In the genomic region with DNA sequence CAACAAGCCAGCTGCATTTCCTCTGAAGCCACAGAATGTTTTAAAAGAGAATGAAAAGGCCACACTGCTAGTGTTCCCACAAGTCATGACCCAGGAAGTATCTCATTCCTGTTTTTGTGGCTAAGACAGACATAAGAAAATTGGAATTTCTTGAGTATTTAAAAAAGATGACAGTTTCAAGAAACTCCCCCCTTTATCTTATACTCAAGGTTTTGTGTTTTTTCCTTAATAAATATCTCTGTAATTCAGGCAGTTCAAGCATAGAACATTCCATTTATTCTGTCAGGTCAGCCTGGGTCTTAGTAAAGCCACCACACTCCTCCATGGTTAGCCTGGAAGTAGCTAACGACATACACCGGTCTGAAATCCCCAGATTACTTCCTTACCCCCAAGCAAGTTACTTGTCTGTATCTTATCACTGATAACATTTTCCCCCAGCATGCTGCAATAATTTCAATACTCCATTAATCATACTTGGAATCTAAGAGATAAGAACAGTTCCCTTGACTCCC, we compare ENCODE assay signal across 15 cellular contexts.
DNase-seq lines count a peak whose midpoint lies in the region; ATAC-seq and TF ChIP-seq lines count a peak whose summit lies in the region.
"Had no signal": no experiment of that assay in that cellular context is flagged by ENCODE, and none has a peak within 500 bp of the region (broad histone marks: within the 10 kb centered on the region; RNA-seq: fewer than 3 reads in every experiment).

No MANE protein-coding gene starts in this region.

- H3K27ac ChIP-seq in colonic mucosa = no peak overlapping the region

- H3K4me1 ChIP-seq in colonic mucosa = no peaks in the 10 kb centered on the region

- ATAC-seq in activated naive CD4-positive, alpha-beta T cell treated with anti-CD3 and anti-CD28 coated beads, Interleukin-2, amount 50 U/mL, for 72 hours = no peak
- ATAC-seq: activated naive CD8-positive, alpha-beta T cell treated with anti-CD3 and anti-CD28 coated beads, Interleukin-2, amount 50 U/mL, for 24 hours; HCT116 had no signal

- intact Hi-C loops in colonic mucosa (cut with DNase I) = no loop called here

- H3K27me3 ChIP-seq in colonic mucosa = no peaks in the 10 kb centered on the region
- H3K27me3 ChIP-seq: Peyer's patch had no signal

- TF ChIP-seq CTCF in fibroblast of the aortic adventitia (IDR thresholded peaks at IDR 0.05; ENCODE audit: insufficient read depth, low read length) = no peak
- no peak for TF ChIP-seq CTCF in colonic mucosa (IDR thresholded peaks at IDR 0.05)

- no peaks in the 10 kb centered on the region for H3K9me3 ChIP-seq in colonic mucosa
- H3K9me3 ChIP-seq: Peyer's patch had no signal

- H3K27ac Mint-ChIP-seq in activated naive CD4-positive, alpha-beta T cell treated with anti-CD3 and anti-CD28 coated beads, Interleukin-2, amount 50 U/mL, for 72 hours = no peak overlapping the region
- H3K27ac Mint-ChIP-seq: activated naive CD8-positive, alpha-beta T cell treated with anti-CD3 and anti-CD28 coated beads, Interleukin-2, amount 50 U/mL, for 24 hours had no signal

- in situ Hi-C loops in ACHN (cut with HindIII; ENCODE audit: low pct_ligation_motif_present, low pct_unique_long_range_greater_than_20kb, low sequenced_read_pairs) = no loop called here

- H3K36me3 ChIP-seq in colonic mucosa = no peaks in the 10 kb centered on the region
- H3K36me3 ChIP-seq: Peyer's patch had no signal

- H3K36me3 Mint-ChIP-seq in activated naive CD4-positive, alpha-beta T cell treated with anti-CD3 and anti-CD28 coated beads, Interleukin-2, amount 50 U/mL, for 72 hours = no peaks in the 10 kb centered on the region

- H3K4me3 ChIP-seq in fibroblast of the aortic adventitia (ENCODE audit: low read depth, low read length) (no peak overlapping the region), colonic mucosa (no peak overlapping the region)
- H3K4me3 ChIP-seq: Peyer's patch had no signal

- peak; percentile 37 for DNase-seq in A172 (ENCODE audit: low spot score)
- peak; percentile 35 for DNase-seq in RPMI7951 (ENCODE audit: low read depth)
- DNase-seq in fibroblast of the aortic adventitia (ENCODE audit: low read depth) = peak; percentile 55
- peak; percentile 13 for DNase-seq in renal cortical epithelial cell (ENCODE audit: low read depth)
- DNase-seq in activated naive CD4-positive, alpha-beta T cell treated with anti-CD3 and anti-CD28 coated beads, Interleukin-2, amount 50 U/mL, for 72 hours (ENCODE audit: low spot score in 2 of 2) = no peak
- no peak for DNase-seq in ACHN
- no peak for DNase-seq in colonic mucosa
- no peak for DNase-seq in cortex of kidney (lab: John Stamatoyannopoulos, UW)
- DNase-seq: activated naive CD8-positive, alpha-beta T cell treated with anti-CD3 and anti-CD28 coated beads, Interleukin-2, amount 50 U/mL, for 24 hours; islet precursor cell; NCI-H1694 treated with DMSO at 0.1 percent for 48 hours; NCI-H69; Peyer's patch; stimulated activated CD4-positive, alpha-beta T cell treated with anti-CD3 and anti-CD28 coated beads, Interleukin-4, amount 100 ng/mL, for 24 hours had no signal

- H3K9ac ChIP-seq in colonic mucosa (ENCODE audit: low read depth in 2 of 2, low read length in 2 of 2) = no peak overlapping the region

- H3K9me3 Mint-ChIP-seq in activated naive CD4-positive, alpha-beta T cell treated with anti-CD3 and anti-CD28 coated beads, Interleukin-2, amount 50 U/mL, for 72 hours = no peaks in the 10 kb centered on the region
- H3K9me3 Mint-ChIP-seq: activated naive CD8-positive, alpha-beta T cell treated with anti-CD3 and anti-CD28 coated beads, Interleukin-2, amount 50 U/mL, for 24 hours had no signal

Comparison
In these comparisons a context has a peak if more than half of its experiments do, and no peak if none do; other contexts are left out.
1. DNase-seq: peak in A172 (single experiment), RPMI7951 (single experiment), fibroblast of the aortic adventitia (single experiment) and renal cortical epithelial cell (single experiment); none in activated naive CD4-positive, alpha-beta T cell treated with anti-CD3 and anti-CD28 coated beads, Interleukin-2, amount 50 U/mL, for 72 hours (0 of 2), ACHN (single experiment), colonic mucosa (single experiment) and cortex of kidney (single experiment).